8 cellular contexts compared by ENCODE assay signal in genomic region chrX:154547245-154548027, GRCh38. TPM values are rescaled to one million over a fixed set of nuclear protein-coding genes. Genes with fewer than 3 reads are reported as not detected.
DNase-seq lines count a peak whose midpoint lies in the region; ATAC-seq, FAIRE-seq and TF ChIP-seq lines count a peak whose summit lies in the region.

Gene IKBKG, plus strand, starts transcription at chrX:154547620. Its CDS starts 4,383 bp downstream, at chrX:154552003.

- H3K4me3 ChIP-seq in AG09309 (ENCODE audit: control insufficient read depth, low read depth, low read length) (peak within 1 kb of the TSS; percentile 54), kidney (ENCODE audit: low read length in 2 of 2) (peak within 1 kb of the TSS; percentile 62 to 93)

- no peaks in the 10 kb centered on the region for H3K27me3 Mint-ChIP-seq in central memory CD8-positive, alpha-beta T cell

- peak within 1 kb of the TSS; percentile 95 for H3K4me3 Mint-ChIP-seq in central memory CD8-positive, alpha-beta T cell

- no peaks in the 10 kb centered on the region for H3K9me3 Mint-ChIP-seq in central memory CD8-positive, alpha-beta T cell

- peaks cover 40% of the 10 kb centered on the region for H3K4me1 Mint-ChIP-seq in central memory CD8-positive, alpha-beta T cell

- H3K27ac ChIP-seq in kidney (ENCODE audit: low read depth in 2 of 2, low read length in 2 of 2) = peak within 1 kb of the TSS; percentile 59 to 80

- intact Hi-C loops in kidney (cut with DNase I) = no loop called here

- H3K4me1 ChIP-seq in kidney (ENCODE audit: control insufficient read depth in 1 of 2, insufficient read depth in 1 of 2, low read depth in 1 of 2, low read length in 2 of 2) = peaks cover 0 to 13% of the 10 kb centered on the region in 2 donors

- peak within 1 kb of the TSS; percentile 93 for H3K27ac Mint-ChIP-seq in central memory CD8-positive, alpha-beta T cell (ENCODE audit: low read depth)

- peak within 1 kb of the TSS; percentile 69 to 87 for H3K9ac ChIP-seq in kidney (ENCODE audit: low read length in 2 of 2)

- H3K36me3 Mint-ChIP-seq in central memory CD8-positive, alpha-beta T cell (ENCODE audit: insufficient read depth) = peaks cover 27% of the 10 kb centered on the region

- no peak for FAIRE-seq in kidney (lab: Jason Lieb, UNC)

- TF ChIP-seq CTCF in AG09309 (IDR thresholded peaks at IDR 0.05; ENCODE audit: control insufficient read depth, insufficient read depth, low read depth, low read length, missing control alignments) (no peak), kidney (IDR thresholded peaks at IDR 0.05; ENCODE audit: borderline replicate concordance, extremely low read depth, insufficient read depth) (no peak)

- H3K9me3 ChIP-seq in kidney (ENCODE audit: control insufficient read depth in 1 of 2, low read length in 2 of 2) = no peaks in the 10 kb centered on the region

- no peaks in the 10 kb centered on the region for H3K36me3 ChIP-seq in kidney (ENCODE audit: control insufficient read depth in 1 of 2, insufficient read depth in 2 of 2, low read length in 2 of 2)

- ATAC-seq in GM19035 (IDR thresholded peaks at IDR 0.05; ENCODE audit: unreplicated experiment) (peak; percentile 78), HG03342 (IDR thresholded peaks at IDR 0.05; ENCODE audit: unreplicated experiment) (peak; percentile 80)
- ATAC-seq in activated CD4-positive, CD25-positive, alpha-beta regulatory T cell treated with anti-CD3 and anti-CD28 coated beads, Interleukin-2, amount 50 U/mL, for 24 hours = peak; percentile 77 to 81
- peak; percentile 73 for ATAC-seq in central memory CD8-positive, alpha-beta T cell (replicated peaks; ENCODE audit: extremely low read depth, poor library complexity, severe bottlenecking)

- DNase-seq in AG09309 (ENCODE audit: low read depth) (peak; percentile 61), NCI-H446 (lab: John Stamatoyannopoulos, UW) (peak; percentile 80 to 91), kidney (peak; percentile 98)
- peak; percentile 76 to 87 for DNase-seq in central memory CD8-positive, alpha-beta T cell (ENCODE audit: low spot score in 2 of 2)
- DNase-seq in stimulated activated CD4-positive, alpha-beta T cell treated with anti-CD3 and anti-CD28 coated beads, Interleukin-15, amount 100 ng/mL, for 1 hour (ENCODE audit: low read depth in 1 of 2, low spot score in 1 of 2) = peak; percentile 76 to 78

RNA-seq across cellular contexts. Expression of gene IKBKG, which starts in this region (rescaled TPM):
- 31.3 TPM for total RNA-seq in kidney
- 23.3 TPM for polyA plus RNA-seq in kidney (ENCODE audit: insufficient read depth, low read depth, low replicate concordance)

Comparison
In these comparisons a context has a peak if more than half of its experiments do, and no peak if none do; other contexts are left out.
1. Peak in every context shown above with its lines: DNase-seq, ATAC-seq, H3K4me3 ChIP-seq and H3K27ac ChIP-seq.